Comparison of ENCODE assay signal across 9 cellular contexts in the genomic region with DNA sequence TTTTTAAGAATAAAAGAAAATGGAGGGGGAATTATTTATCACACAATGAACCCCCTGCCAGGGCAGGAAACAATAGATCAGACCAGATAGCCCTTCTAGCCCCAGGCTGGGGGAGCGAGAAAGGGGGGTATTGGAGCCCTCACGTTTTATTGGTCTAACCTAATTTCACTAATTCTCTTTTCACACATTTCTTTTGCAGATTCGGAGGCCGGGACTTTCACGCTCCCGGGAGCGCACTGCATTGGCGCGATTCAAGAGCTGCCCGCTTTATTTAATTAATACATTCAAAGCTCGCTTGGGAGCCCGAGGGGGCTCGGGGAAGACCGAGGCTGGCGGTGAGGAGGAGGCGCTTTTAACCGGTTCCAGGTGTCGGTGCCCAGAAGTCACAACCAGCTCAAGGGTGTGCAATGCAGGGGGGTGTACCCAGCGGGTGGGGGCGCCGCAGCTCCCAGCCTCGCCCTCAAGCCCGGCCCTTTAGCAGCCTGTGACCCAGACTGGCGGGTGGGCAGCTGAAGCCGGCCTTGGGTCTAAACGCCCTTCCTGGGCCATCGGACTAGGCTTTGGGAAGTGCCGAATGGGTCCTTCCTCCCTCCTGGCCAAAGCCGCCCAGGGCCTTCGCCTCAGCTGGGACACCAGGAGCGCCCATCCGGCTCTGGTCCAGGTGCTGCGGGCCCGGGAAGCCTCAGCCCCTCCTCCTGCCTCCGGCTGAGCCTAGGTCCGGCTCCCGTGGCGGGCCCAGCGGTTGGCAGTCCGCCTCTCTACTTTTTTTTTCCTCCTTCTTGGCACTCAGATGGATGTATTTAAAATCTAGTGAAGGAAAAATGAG. TPM values are rescaled to one million over a fixed set of nuclear protein-coding genes. Genes with fewer than 3 reads are reported as not detected.
DNase-seq lines count a peak whose midpoint lies in the region; TF ChIP-seq lines count a peak whose summit lies in the region.
"Had no signal": no experiment of that assay in that cellular context is flagged by ENCODE, and none has a peak within 500 bp of the region (broad histone marks: within the 10 kb centered on the region; RNA-seq: fewer than 3 reads in every experiment).

No MANE protein-coding gene starts in this region.

- no peaks in the 10 kb centered on the region for H4K20me1 ChIP-seq in DOHH2 (ENCODE audit: control insufficient read depth, insufficient read depth, low read depth, low read length)

- no peak for TF ChIP-seq CTCF in DOHH2 (IDR thresholded peaks at IDR 0.05; ENCODE audit: low read depth, low read length, poor library complexity, severe bottlenecking)
- TF ChIP-seq CTCF in dorsolateral prefrontal cortex (IDR thresholded peaks at IDR 0.05 in 54 of 56, conservative IDR thresholded peaks at IDR 0.05 in 2 of 56; ENCODE audit: low read depth in 1 of 56, partially characterized antibody in 56 of 56) = no peak

- no peaks in the 10 kb centered on the region for H3K9me2 ChIP-seq in DOHH2 (replicated peaks; ENCODE audit: control insufficient read depth, low read length)

- H3K4me3 ChIP-seq in DOHH2 (ENCODE audit: low read length) (no peak overlapping the region), HUES6 (ENCODE audit: low read depth, low read length) (peak overlapping the region; percentile 57), dorsolateral prefrontal cortex (peak overlapping the region in 56 of 59 donors; percentile 10 to 69 (median 42)), neuronal stem cell (ENCODE audit: low read length in 2 of 2) (peak overlapping the region in 1 of 2 donors; percentile 10)

- peaks cover 11% of the 10 kb centered on the region; the same call in 1 of the 2 replicates for H3F3A ChIP-seq in DOHH2 (ENCODE audit: control insufficient read depth, insufficient read depth)

- no peaks in the 10 kb centered on the region for H3K79me2 ChIP-seq in DOHH2 (ENCODE audit: control insufficient read depth, low read length)

- H3K27me3 ChIP-seq in DOHH2 (ENCODE audit: control insufficient read depth, low read length) (peaks cover 79% of the 10 kb centered on the region), HUES6 (ENCODE audit: control insufficient read depth, insufficient read depth, low read length) (peaks cover 100% of the 10 kb centered on the region), dorsolateral prefrontal cortex (peaks cover 9 to 100% (median 92%) of the 10 kb centered on the region in 45 donors), neuronal stem cell (ENCODE audit: control insufficient read depth in 3 of 3, insufficient read depth in 3 of 3, low read depth in 1 of 3, low read length in 3 of 3) (peaks cover 27 to 95% (median 69%) of the 10 kb centered on the region in 3 experiments)

- H3K4me2 ChIP-seq in DOHH2 (ENCODE audit: low read length) (peak overlapping the region; percentile 22), neuronal stem cell (ENCODE audit: insufficient read depth, low read length, poor library complexity, severe bottlenecking) (peak overlapping the region; percentile 93)

- H2BK12ac ChIP-seq in neuronal stem cell (ENCODE audit: low read length) = peak overlapping the region; percentile 75

- H3K9me3 ChIP-seq in DOHH2 (ENCODE audit: control insufficient read depth, insufficient read depth, low read length) (no peaks in the 10 kb centered on the region), HUES6 (ENCODE audit: control insufficient read depth, insufficient read depth, low read depth, low read length) (no peaks in the 10 kb centered on the region), neuronal stem cell (replicated peaks in 1 of 2; ENCODE audit: control insufficient read depth in 2 of 2, insufficient read depth in 1 of 2, low read depth in 1 of 2, low read length in 2 of 2) (peaks cover 0 to 9% of the 10 kb centered on the region in 2 donors)

- H3K14ac ChIP-seq in neuronal stem cell (ENCODE audit: low read length) = no peak overlapping the region

- H3K36me3 ChIP-seq in DOHH2 (ENCODE audit: control insufficient read depth, low read length) (no peaks in the 10 kb centered on the region), HUES6 (ENCODE audit: control insufficient read depth, insufficient read depth, low read length) (no peaks in the 10 kb centered on the region), neuronal stem cell (replicated peaks in 1 of 2; ENCODE audit: control insufficient read depth in 2 of 2, insufficient read depth in 2 of 2, low read length in 2 of 2) (no peaks in the 10 kb centered on the region)

- H4K8ac ChIP-seq in neuronal stem cell (ENCODE audit: low read depth, low read length) = no peak overlapping the region

- no peak overlapping the region for H2BK5ac ChIP-seq in neuronal stem cell (ENCODE audit: low read length)

- peak overlapping the region; percentile 5 for H3K9ac ChIP-seq in HUES6 (ENCODE audit: low read length)
- no peak overlapping the region for H3K9ac ChIP-seq in neuronal stem cell (ENCODE audit: low read depth, low read length, poor library complexity)

- intact Hi-C loops in dorsolateral prefrontal cortex (cut with DNase I) = loop anchor here in 1 of 2 donors (10.0 kb wide), 1 partner anchor 1886 kb away; a partner anchor contains a TSS

- DNase-seq in dorsolateral prefrontal cortex (no peak), neuronal stem cell (ENCODE audit: low spot score) (no peak), SKM-1 treated with dmso at 0.1 percent for 144 hours (lab: John Stamatoyannopoulos, UW; ENCODE audit: unreplicated experiment) (no peak), amniotic stem cell (lab: John Stamatoyannopoulos, UW) (no peak), NCI-H748 treated with DMSO at 0.1 percent for 48 hours (lab: John Stamatoyannopoulos, UW) (no peak), NCI-H1105 (lab: John Stamatoyannopoulos, UW) (no peak)
- DNase-seq: SHP77 had no signal

- H3K18ac ChIP-seq in neuronal stem cell (ENCODE audit: low read length) = peak overlapping the region; percentile 85

- H2AK5ac ChIP-seq in neuronal stem cell (ENCODE audit: low read depth, low read length) = peak overlapping the region; percentile 70

- H3K79me1 ChIP-seq in neuronal stem cell (ENCODE audit: low read depth, low read length) = no peaks in the 10 kb centered on the region

- peak overlapping the region; percentile 54 for H2BK15ac ChIP-seq in neuronal stem cell (ENCODE audit: low read length)

- no peak overlapping the region for H4K91ac ChIP-seq in neuronal stem cell (ENCODE audit: low read depth, low read length, poor library complexity)

- no peak overlapping the region for H3K4ac ChIP-seq in neuronal stem cell (ENCODE audit: low read length)

- WGBS in neuronal stem cell (ENCODE audit: extremely low coverage in 2 of 2, insufficient read length in 2 of 2, insufficient replicate concordance in 1 of 2), 2 donors = no CpG with 5 or more reads among the region's 40 CpGs

- H3K23ac ChIP-seq in neuronal stem cell (ENCODE audit: low read depth, low read length, poor library complexity) = no peak overlapping the region

- H3K27ac ChIP-seq in DOHH2 (ENCODE audit: low read depth, low read length) = no peak overlapping the region
- H3K27ac ChIP-seq in HUES6 (ENCODE audit: low read depth, low read length) = no peak overlapping the region
- H3K27ac ChIP-seq in dorsolateral prefrontal cortex = no peak overlapping the region
- no peak overlapping the region for H3K27ac ChIP-seq in neuronal stem cell (replicated peaks; ENCODE audit: low read length)

- H2BK120ac ChIP-seq in neuronal stem cell (ENCODE audit: low read depth, low read length) = no peak overlapping the region

- H2AFZ ChIP-seq in neuronal stem cell (ENCODE audit: low read length) = peak overlapping the region; percentile 64

- H3K4me1 ChIP-seq in DOHH2 (ENCODE audit: control insufficient read depth, low read length) (peaks cover 29% of the 10 kb centered on the region), HUES6 (ENCODE audit: control insufficient read depth, insufficient read depth, low read length) (peaks cover 44% of the 10 kb centered on the region), neuronal stem cell (ENCODE audit: control insufficient read depth in 2 of 2, insufficient read depth in 1 of 2, low read depth in 1 of 2, low read length in 2 of 2) (peaks cover 33 to 34% of the 10 kb centered on the region in 2 donors)

RNA-seq across cellular contexts. Expression of a gene that starts 5.3 kb away (rescaled TPM):
- total RNA-seq in dorsolateral prefrontal cortex = 1 to 10 TPM in 1 of 120 experiments, under 1 TPM in 72, not detected in 47; 0.19 to 1.2 (median 0.41) TPM
- polyA plus RNA-seq in neuronal stem cell (2013, experiment 1 of 2) = 0.68 TPM
- 0.66 TPM for polyA plus RNA-seq in neuronal stem cell (2013, experiment 2 of 2)
